15 cellular contexts compared by ENCODE assay signal in the genomic region with DNA sequence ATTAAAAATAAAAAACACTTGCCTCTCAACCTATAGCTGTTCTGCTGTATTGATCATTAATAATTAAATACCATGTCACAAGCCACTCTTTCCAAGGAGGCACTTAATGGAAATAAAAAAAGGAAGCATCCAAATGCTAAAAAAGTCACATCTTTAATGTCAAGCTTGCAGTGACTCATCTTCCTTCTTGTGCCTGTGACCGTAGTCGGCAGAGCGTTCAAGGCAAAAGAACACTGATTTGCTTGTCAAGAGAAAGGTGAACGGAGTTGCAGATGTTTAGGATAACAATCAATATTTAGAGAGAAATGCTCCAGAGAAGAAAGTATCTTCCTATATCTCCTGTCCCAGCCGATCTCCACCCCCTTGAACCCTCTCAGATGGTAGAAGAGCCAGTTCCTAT.
A peak's percentile ranks its signal among the peaks of the same experiment; 100 is the strongest.
DNase-seq lines count a peak whose midpoint lies in the region; ATAC-seq and TF ChIP-seq lines count a peak whose summit lies in the region.
"Had no signal": no experiment of that assay in that cellular context is flagged by ENCODE, and none has a peak within 500 bp of the region (broad histone marks: within the 10 kb centered on the region; RNA-seq: fewer than 3 reads in every experiment).

No MANE protein-coding gene starts in this region.

- H3K27me3 ChIP-seq in mammary epithelial cell (ENCODE audit: insufficient read depth, low read length) (peaks cover 1% of the 10 kb centered on the region), PC-3 (ENCODE audit: low read length) (peaks cover 13% of the 10 kb centered on the region; the same call in 1 of the 2 replicates)

- H3K9ac ChIP-seq in mammary epithelial cell (ENCODE audit: insufficient read depth, low read length) (no peak overlapping the region), PC-3 (ENCODE audit: low read length) (no peak overlapping the region)
- H3K9ac ChIP-seq: GM23248 had no signal

- no peaks in the 10 kb centered on the region for H3K9me2 ChIP-seq in PC-3 (replicated peaks; ENCODE audit: low read length)

- 56% methylated on average over 5 of the region's 5 CpGs for WGBS in mammary epithelial cell (ENCODE audit: low coverage, missing lambda C conversion rate)

- H3K9me3 Mint-ChIP-seq in MCF 10A (ENCODE audit: unreplicated experiment) (no peaks in the 10 kb centered on the region), osteocyte (ENCODE audit: unreplicated experiment) (no peaks in the 10 kb centered on the region)

- no peaks in the 10 kb centered on the region for H3K36me3 ChIP-seq in mammary epithelial cell (ENCODE audit: insufficient read depth, low read length)
- no peaks in the 10 kb centered on the region for H3K36me3 ChIP-seq in PC-3 (ENCODE audit: low read depth, low read length)
- H3K36me3 ChIP-seq: HAP-1 had no signal

- H3K36me3 Mint-ChIP-seq in MCF 10A (ENCODE audit: insufficient read depth, unreplicated experiment), result no peaks in the 10 kb centered on the region
- no peaks in the 10 kb centered on the region for H3K36me3 Mint-ChIP-seq in osteocyte (ENCODE audit: unreplicated experiment)
- H3K36me3 Mint-ChIP-seq: CD14-positive monocyte; CD8-positive, alpha-beta T cell had no signal

- BruUV-seq in MCF 10A (replicated peaks; lab: Mats Ljungman, UMichigan) (no TSS peak), mammary epithelial cell (replicated peaks; lab: Mats Ljungman, UMichigan) (no TSS peak), PC-3 (replicated peaks; lab: Mats Ljungman, UMichigan) (no TSS peak)

- H4K20me1 ChIP-seq in mammary epithelial cell (ENCODE audit: insufficient read depth, low read length) (no peaks in the 10 kb centered on the region), PC-3 (ENCODE audit: low read length) (no peaks in the 10 kb centered on the region)

- H3K4me1 Mint-ChIP-seq in MCF 10A (ENCODE audit: insufficient read depth, unreplicated experiment) (peaks cover 7% of the 10 kb centered on the region), osteocyte (ENCODE audit: unreplicated experiment) (peaks cover 16% of the 10 kb centered on the region)
- H3K4me1 Mint-ChIP-seq: B cell, CD14-positive monocyte had no signal

- no peaks in the 10 kb centered on the region for H3K4me1 ChIP-seq in mammary epithelial cell (ENCODE audit: insufficient read depth, low read length)
- H3K4me1 ChIP-seq in PC-3 (ENCODE audit: insufficient read depth, low read length), result no peaks in the 10 kb centered on the region; the same call in 1 of the 2 replicates
- H3K4me1 ChIP-seq: HAP-1 had no signal

- H3K9me3 ChIP-seq in mammary epithelial cell (replicated peaks; ENCODE audit: insufficient read depth, low read length) (no peaks in the 10 kb centered on the region), PC-3 (ENCODE audit: low read length) (no peaks in the 10 kb centered on the region)
- H3K9me3 ChIP-seq: HAP-1 had no signal

- CTCF ChIA-PET in MCF 10A (lab: Yijun Ruan, JAX), result no interaction called here
- CTCF ChIA-PET in mammary epithelial cell (lab: Charles Lee; ENCODE audit: low non-redundant PET), result no interaction called here
- CTCF ChIA-PET in PC-3 (lab: Charles Lee), result no interaction called here

- H3K27ac Mint-ChIP-seq in MCF 10A (ENCODE audit: low read depth, unreplicated experiment) (no peak overlapping the region), osteocyte (ENCODE audit: unreplicated experiment) (no peak overlapping the region)
- H3K27ac Mint-ChIP-seq: B cell; CD14-positive monocyte; CD8-positive, alpha-beta T cell had no signal

- H3K79me2 ChIP-seq in mammary epithelial cell (ENCODE audit: insufficient read depth, low read length) (no peaks in the 10 kb centered on the region), PC-3 (ENCODE audit: low read length) (no peaks in the 10 kb centered on the region)

- no peak overlapping the region for H3K4me3 Mint-ChIP-seq in MCF 10A (ENCODE audit: unreplicated experiment)
- peak overlapping the region; percentile 26 for H3K4me3 Mint-ChIP-seq in osteocyte (ENCODE audit: unreplicated experiment)
- H3K4me3 Mint-ChIP-seq: B cell; CD14-positive monocyte; CD8-positive, alpha-beta T cell had no signal

- POLR2A ChIA-PET in MCF 10A (lab: Yijun Ruan, JAX) (no interaction called here), PC-3 (lab: Charles Lee; ENCODE audit: unreplicated experiment) (no interaction called here)

- no peak overlapping the region for H3K4me2 ChIP-seq in mammary epithelial cell (ENCODE audit: insufficient read depth, low read depth, low read length)
- H3K4me2 ChIP-seq in PC-3 (ENCODE audit: low read length), result 0 out of 2 replicates have a peak overlapping the region, but pooled peaks have one; percentile 1

- H3K27ac ChIP-seq in mammary epithelial cell (ENCODE audit: insufficient read depth, low read depth, low read length), result no peak overlapping the region
- no peak overlapping the region for H3K27ac ChIP-seq in PC-3 (ENCODE audit: low read length)
- H3K27ac ChIP-seq: GM23248 had no signal

- intact Hi-C loops in MCF 10A (cut with micrococcal nuclease) (no loop called here), mammary epithelial cell (cut with micrococcal nuclease) (no loop called here), PC-3 (cut with micrococcal nuclease) (no loop called here), Right ventricle myocardium inferior (cut with DNase I) (no loop called here)

- TF ChIP-seq CTCF in MCF 10A (IDR thresholded peaks at IDR 0.05; ENCODE audit: unreplicated experiment) (no peak), mammary epithelial cell (conservative IDR thresholded peaks at IDR 0.05 in 1 of 2, IDR thresholded peaks at IDR 0.05 in 1 of 2; ENCODE audit: extremely low read depth in 1 of 2, insufficient read depth in 1 of 2, low read depth in 1 of 2, low read length in 2 of 2) (no peak), PC-3 (conservative IDR thresholded peaks at IDR 0.05; ENCODE audit: low read depth, low read length) (no peak), osteocyte (IDR thresholded peaks at IDR 0.05) (no peak), foreskin fibroblast (IDR thresholded peaks at IDR 0.05; ENCODE audit: low read depth, low read length) (no peak)

- ATAC-seq in PC-3 (no peak), Right ventricle myocardium inferior (no peak)
- ATAC-seq: CD8-positive, alpha-beta T cell had no signal

- no peak overlapping the region for H2AFZ ChIP-seq in mammary epithelial cell (ENCODE audit: low read depth, low read length)
- H2AFZ ChIP-seq in PC-3 (ENCODE audit: low read length), result no peak overlapping the region
- H2AFZ ChIP-seq: GM23248 had no signal

- peaks cover 12% of the 10 kb centered on the region for H3K27me3 Mint-ChIP-seq in MCF 10A (ENCODE audit: insufficient read depth, unreplicated experiment)
- H3K27me3 Mint-ChIP-seq in osteocyte (ENCODE audit: unreplicated experiment), result no peaks in the 10 kb centered on the region
- H3K27me3 Mint-ChIP-seq: B cell had no signal

- in situ Hi-C loops in mammary epithelial cell (cut with MboI; ENCODE audit: low sequenced_read_pairs in 2 of 2), result no loop called here

- peak; percentile 4 for DNase-seq in MCF 10A (ENCODE audit: unreplicated experiment)
- DNase-seq in mammary epithelial cell, result no peak
- DNase-seq in PC-3, result no peak
- DNase-seq in osteocyte (ENCODE audit: extremely low spot score, unreplicated experiment), result no peak
- DNase-seq in Right ventricle myocardium inferior (ENCODE audit: missing footprints), result no peak
- no peak for DNase-seq in activated CD4-positive, alpha-beta T cell treated with anti-CD3 and anti-CD28 coated beads for 4 hours
- no peak for DNase-seq in foreskin fibroblast
- DNase-seq: CD8-positive, alpha-beta T cell; DMS153; DMS79; GDM1; GM23248 had no signal

- H3K4me3 ChIP-seq in mammary epithelial cell (replicated peaks in 1 of 3; ENCODE audit: insufficient read depth in 1 of 3, low read depth in 2 of 3, low read length in 3 of 3), result no peak overlapping the region
- H3K4me3 ChIP-seq in PC-3 (ENCODE audit: low read length), result no peak overlapping the region
- H3K4me3 ChIP-seq in foreskin fibroblast (ENCODE audit: low read depth in 1 of 2, low read length in 2 of 2), result no peak overlapping the region
- H3K4me3 ChIP-seq: GM23248, HAP-1 had no signal

- dilution Hi-C loops in mammary epithelial cell (cut with HindIII; ENCODE audit: low sequenced_read_pairs), result no loop called here

- no peaks in the 10 kb centered on the region for H3F3A ChIP-seq in PC-3 (ENCODE audit: low read length, unreplicated experiment)
